In genomic region chr10:98133075-98133752, GRCh38 we compare ENCODE assay signal across 7 cellular contexts. TPM values are rescaled to one million over a fixed set of nuclear protein-coding genes. Genes with fewer than 3 reads are reported as not detected.
DNase-seq lines count a peak whose midpoint lies in the region; ATAC-seq, FAIRE-seq and TF ChIP-seq lines count a peak whose summit lies in the region.
"Not testable (repeated sequence)": the region's sequence is repeated elsewhere in the genome, so short reads cannot be mapped to it uniquely, and the experiment has no call there.

No MANE protein-coding gene starts in this region.

- POLR2A ChIA-PET in naive thymus-derived CD4-positive, alpha-beta T cell (lab: Charles Lee), result interaction anchor here (1.3 to 1.6 kb wide), 3 partner anchors 29 to 397 kb away, joined by 3 to 7 read pairs (median 3); partner anchors contain the start of gene ZFYVE27

- peaks cover 30% of the 10 kb centered on the region for H3K4me1 Mint-ChIP-seq in activated T-helper 2 cell treated with anti-CD3 and anti-CD28 coated beads, Interferon-gamma antibody, Interleukin-2, Interleukin-4, amounts not matched to agents 10 μg/mL and 5 μg/mL and 100 μg/mL, durations not matched to agents 14 hours and 24 hours and 36 hours (ENCODE audit: low read depth)
- peaks cover 0 to 43% (median 32%) of the 10 kb centered on the region in 7 donors for H3K4me1 Mint-ChIP-seq in naive thymus-derived CD4-positive, alpha-beta T cell

- peak overlapping the region; percentile 100 for H3K4me3 ChIP-seq in OCI-LY3 (ENCODE audit: low read length)
- H3K4me3 ChIP-seq in naive thymus-derived CD4-positive, alpha-beta T cell (ENCODE audit: low read length), result not testable (repeated sequence)

- H3K27ac Mint-ChIP-seq in activated T-helper 2 cell treated with anti-CD3 and anti-CD28 coated beads, Interferon-gamma antibody, Interleukin-2, Interleukin-4, amounts not matched to agents 10 μg/mL and 5 μg/mL and 100 μg/mL, durations not matched to agents 14 hours and 24 hours and 36 hours, result not testable (repeated sequence)
- peak overlapping the region in 6 of 9 donors; percentile 37 to 95 (median 68) for H3K27ac Mint-ChIP-seq in naive thymus-derived CD4-positive, alpha-beta T cell

- H3K4me2 ChIP-seq in OCI-LY3 (ENCODE audit: low read length), result peak overlapping the region; percentile 99

- peak overlapping the region; percentile 99; the same call in 1 of the 2 replicates for H3K9ac ChIP-seq in OCI-LY3 (ENCODE audit: low read length)

- ATAC-seq in GM19438 (IDR thresholded peaks at IDR 0.05; ENCODE audit: low read depth, unreplicated experiment), result peak; percentile 56
- ATAC-seq in HG02642 (IDR thresholded peaks at IDR 0.05; ENCODE audit: poor library complexity, unreplicated experiment), result peak; percentile 41
- peak; percentile 57 for ATAC-seq in HG03342 (IDR thresholded peaks at IDR 0.05; ENCODE audit: unreplicated experiment)
- not testable (repeated sequence) for ATAC-seq in naive thymus-derived CD4-positive, alpha-beta T cell

- not testable (repeated sequence) for H3K36me3 ChIP-seq in OCI-LY3 (replicated peaks; ENCODE audit: low read depth, low read length); naive thymus-derived CD4-positive, alpha-beta T cell (ENCODE audit: control insufficient read depth in 2 of 3, insufficient read depth in 3 of 3, low read length in 3 of 3)

- not testable (repeated sequence) for H3K27me3 ChIP-seq in OCI-LY3 (ENCODE audit: low read depth, low read length); naive thymus-derived CD4-positive, alpha-beta T cell (ENCODE audit: control insufficient read depth in 2 of 2, insufficient read depth in 2 of 2, low read length in 2 of 2)

- not testable (repeated sequence) for H3K9me3 ChIP-seq in OCI-LY3 (ENCODE audit: insufficient read depth, low read length); naive thymus-derived CD4-positive, alpha-beta T cell (ENCODE audit: control insufficient read depth in 2 of 3, low read length in 3 of 3)

- peaks cover 37% of the 10 kb centered on the region for H3K79me2 ChIP-seq in OCI-LY3 (ENCODE audit: low read length)

- FAIRE-seq in GM12892 (lab: Jason Lieb, UNC), result peak; percentile 92

- not testable (repeated sequence) for H3K27me3 Mint-ChIP-seq in activated T-helper 2 cell treated with anti-CD3 and anti-CD28 coated beads, Interferon-gamma antibody, Interleukin-2, Interleukin-4, amounts not matched to agents 10 μg/mL and 5 μg/mL and 100 μg/mL, durations not matched to agents 14 hours and 24 hours and 36 hours (ENCODE audit: low read depth); naive thymus-derived CD4-positive, alpha-beta T cell

- intact Hi-C loops in activated T-helper 2 cell treated with anti-CD3 and anti-CD28 coated beads, Interferon-gamma antibody, Interleukin-2, Interleukin-4, amounts not matched to agents 10 μg/mL and 5 μg/mL and 100 μg/mL, durations not matched to agents 14 hours and 24 hours and 36 hours (cut with micrococcal nuclease), result loop anchor here (5.0 to 10.0 kb wide), 3 partner anchors 94 to 1489 kb away; partner anchors contain the start of genes HPS1 and SLC25A28
- intact Hi-C loops in naive thymus-derived CD4-positive, alpha-beta T cell (cut with micrococcal nuclease), result loop anchor here (5.0 to 10.0 kb wide), 7 partner anchors 278 to 1998 kb away; partner anchors contain the start of genes AVPI1 (in 1 of the 2), COX15 (in 1 of the 2), CUTC (in 1 of the 2) and HPS1 (in 1 of the 2)

- CTCF ChIA-PET in naive thymus-derived CD4-positive, alpha-beta T cell (lab: Charles Lee), result not testable (repeated sequence)

- H3K27ac ChIP-seq in OCI-LY3 (ENCODE audit: low read length), result peak overlapping the region; percentile 98
- not testable (repeated sequence) for H3K27ac ChIP-seq in naive thymus-derived CD4-positive, alpha-beta T cell (ENCODE audit: low read depth, low read length)

- DNase-seq in GM12892 (ENCODE audit: insufficient read length); activated T-helper 2 cell treated with anti-CD3 and anti-CD28 coated beads, Interferon-gamma antibody, Interleukin-2, Interleukin-4, amounts not matched to agents 10 μg/mL and 5 μg/mL and 100 μg/mL, durations not matched to agents 14 hours and 24 hours and 36 hours (ENCODE audit: low spot score); naive thymus-derived CD4-positive, alpha-beta T cell: not testable (repeated sequence)

- not testable (repeated sequence) for TF ChIP-seq POLR2A in GM12892 (IDR thresholded peaks at IDR 0.05; ENCODE audit: low read depth, low read length)

- H3K9me3 Mint-ChIP-seq in activated T-helper 2 cell treated with anti-CD3 and anti-CD28 coated beads, Interferon-gamma antibody, Interleukin-2, Interleukin-4, amounts not matched to agents 10 μg/mL and 5 μg/mL and 100 μg/mL, durations not matched to agents 14 hours and 24 hours and 36 hours; naive thymus-derived CD4-positive, alpha-beta T cell: not testable (repeated sequence)

- peaks cover 29% of the 10 kb centered on the region for H3K4me1 ChIP-seq in OCI-LY3 (ENCODE audit: low read length)
- peaks cover 18% of the 10 kb centered on the region in 2 donors for H3K4me1 ChIP-seq in naive thymus-derived CD4-positive, alpha-beta T cell (ENCODE audit: control insufficient read depth in 2 of 2, insufficient read depth in 2 of 2, low read length in 2 of 2)

- not testable (repeated sequence) for TF ChIP-seq CTCF in OCI-LY3 (IDR thresholded peaks at IDR 0.05; ENCODE audit: low read depth, low read length)

- peaks cover 23% of the 10 kb centered on the region for H3K36me3 Mint-ChIP-seq in activated T-helper 2 cell treated with anti-CD3 and anti-CD28 coated beads, Interferon-gamma antibody, Interleukin-2, Interleukin-4, amounts not matched to agents 10 μg/mL and 5 μg/mL and 100 μg/mL, durations not matched to agents 14 hours and 24 hours and 36 hours (ENCODE audit: low read depth)
- H3K36me3 Mint-ChIP-seq in naive thymus-derived CD4-positive, alpha-beta T cell, result peaks cover 0 to 13% (median 0%) of the 10 kb centered on the region in 5 donors

- not testable (repeated sequence) for H4K20me1 ChIP-seq in OCI-LY3 (ENCODE audit: insufficient read depth, low read length)

- H2AFZ ChIP-seq in OCI-LY3 (ENCODE audit: low read depth, low read length), result peak overlapping the region; percentile 54

- peak overlapping the region; percentile 18 for H3K4me3 Mint-ChIP-seq in activated T-helper 2 cell treated with anti-CD3 and anti-CD28 coated beads, Interferon-gamma antibody, Interleukin-2, Interleukin-4, amounts not matched to agents 10 μg/mL and 5 μg/mL and 100 μg/mL, durations not matched to agents 14 hours and 24 hours and 36 hours (ENCODE audit: low read depth)
- H3K4me3 Mint-ChIP-seq in naive thymus-derived CD4-positive, alpha-beta T cell, result peak overlapping the region; percentile 26 to 86 (median 48)

RNA-seq across cellular contexts. Expression of gene R3HCC1L, which starts 1.2 kb away (rescaled TPM):
- 14.3 TPM for polyA plus RNA-seq in GM12892 (2012; ENCODE audit: missing spikeins)
- total RNA-seq in activated T-helper 2 cell treated with anti-CD3 and anti-CD28 coated beads, Interferon-gamma antibody, Interleukin-2, Interleukin-4, amounts not matched to agents 10 μg/mL and 5 μg/mL and 100 μg/mL, durations not matched to agents 14 hours and 24 hours and 36 hours, result 17.9 and 18.4 TPM in 2 replicates
- 10 to 100 TPM; 17.6 to 25.3 (median 20.4) TPM for total RNA-seq in naive thymus-derived CD4-positive, alpha-beta T cell
- 10 to 100 TPM in 1 of 2 donors, 1 to 10 TPM in 1; 9.6 to 17.2 TPM for polyA plus RNA-seq in naive thymus-derived CD4-positive, alpha-beta T cell
